ENCODE assay signal across 8 cellular contexts in genomic region chr3:128076783-128077624, GRCh38. TPM values are rescaled to one million over a fixed set of nuclear protein-coding genes. Genes with fewer than 3 reads are reported as not detected.
DNase-seq lines count a peak whose midpoint lies in the region; ATAC-seq lines count a peak whose summit lies in the region.

No MANE protein-coding gene starts in this region.

- H3K4me1 ChIP-seq in mononuclear cell (ENCODE audit: insufficient read depth, low read length) (peaks cover 34% of the 10 kb centered on the region), thymus (ENCODE audit: control insufficient read depth, insufficient read depth, low read length) (peaks cover 10% of the 10 kb centered on the region)

- H3K27me3 Mint-ChIP-seq in T-helper 1 cell treated with Interleukin-12 subunit alpha and Interleukin-12 subunit beta and Interleukin-4 antibody, amounts not matched to agents 30 μg/mL and 1 μg/mL, for 36 hours (ENCODE audit: low read depth), result no peaks in the 10 kb centered on the region
- no peaks in the 10 kb centered on the region for H3K27me3 Mint-ChIP-seq in effector memory CD8-positive, alpha-beta T cell
- H3K27me3 Mint-ChIP-seq in activated T-helper 2 cell treated with anti-CD3 and anti-CD28 coated beads, Interferon-gamma antibody, Interleukin-2, Interleukin-4, amounts not matched to agents 10 μg/mL and 5 μg/mL and 100 μg/mL, durations not matched to agents 14 hours and 24 hours and 36 hours (ENCODE audit: low read depth), result no peaks in the 10 kb centered on the region

- H3K4me1 Mint-ChIP-seq in T-helper 1 cell treated with Interleukin-12 subunit alpha and Interleukin-12 subunit beta and Interleukin-4 antibody, amounts not matched to agents 30 μg/mL and 1 μg/mL, for 36 hours (ENCODE audit: low read depth), result peaks cover 13% of the 10 kb centered on the region
- H3K4me1 Mint-ChIP-seq in effector memory CD8-positive, alpha-beta T cell (ENCODE audit: low read depth in 2 of 2), result peaks cover 0 to 10% of the 10 kb centered on the region in 2 donors
- peaks cover 13% of the 10 kb centered on the region for H3K4me1 Mint-ChIP-seq in activated T-helper 2 cell treated with anti-CD3 and anti-CD28 coated beads, Interferon-gamma antibody, Interleukin-2, Interleukin-4, amounts not matched to agents 10 μg/mL and 5 μg/mL and 100 μg/mL, durations not matched to agents 14 hours and 24 hours and 36 hours (ENCODE audit: low read depth)

- WGBS in thymus, result 3% methylated on average over 72 of the region's 72 CpGs

- H3K9me3 ChIP-seq in mononuclear cell (ENCODE audit: low read depth, low read length) (no peaks in the 10 kb centered on the region), thymus (ENCODE audit: control insufficient read depth) (peaks cover 3% of the 10 kb centered on the region)

- no peak overlapping the region for H3K27ac ChIP-seq in thymus (ENCODE audit: low read depth)

- no peak overlapping the region for H3K27ac Mint-ChIP-seq in T-helper 1 cell treated with Interleukin-12 subunit alpha and Interleukin-12 subunit beta and Interleukin-4 antibody, amounts not matched to agents 30 μg/mL and 1 μg/mL, for 36 hours
- H3K27ac Mint-ChIP-seq in effector memory CD8-positive, alpha-beta T cell, result no peak overlapping the region
- H3K27ac Mint-ChIP-seq in activated T-helper 2 cell treated with anti-CD3 and anti-CD28 coated beads, Interferon-gamma antibody, Interleukin-2, Interleukin-4, amounts not matched to agents 10 μg/mL and 5 μg/mL and 100 μg/mL, durations not matched to agents 14 hours and 24 hours and 36 hours, result no peak overlapping the region

- H3K36me3 ChIP-seq in thymus (ENCODE audit: control insufficient read depth, insufficient read depth), result peaks cover 47% of the 10 kb centered on the region

- H3K4me3 Mint-ChIP-seq in T-helper 1 cell treated with Interleukin-12 subunit alpha and Interleukin-12 subunit beta and Interleukin-4 antibody, amounts not matched to agents 30 μg/mL and 1 μg/mL, for 36 hours, result peak overlapping the region; percentile 17
- peak overlapping the region in 1 of 2 donors; percentile 77 for H3K4me3 Mint-ChIP-seq in effector memory CD8-positive, alpha-beta T cell
- no peak overlapping the region for H3K4me3 Mint-ChIP-seq in activated T-helper 2 cell treated with anti-CD3 and anti-CD28 coated beads, Interferon-gamma antibody, Interleukin-2, Interleukin-4, amounts not matched to agents 10 μg/mL and 5 μg/mL and 100 μg/mL, durations not matched to agents 14 hours and 24 hours and 36 hours (ENCODE audit: low read depth)

- peak overlapping the region; percentile 43 for H3K4me3 ChIP-seq in mononuclear cell (ENCODE audit: low read length)
- peak overlapping the region; percentile 50 for H3K4me3 ChIP-seq in thymus (ENCODE audit: low read length)

- peaks cover 15% of the 10 kb centered on the region for H3K36me3 Mint-ChIP-seq in T-helper 1 cell treated with Interleukin-12 subunit alpha and Interleukin-12 subunit beta and Interleukin-4 antibody, amounts not matched to agents 30 μg/mL and 1 μg/mL, for 36 hours (ENCODE audit: low read depth)
- peaks cover 29% of the 10 kb centered on the region for H3K36me3 Mint-ChIP-seq in effector memory CD8-positive, alpha-beta T cell (ENCODE audit: insufficient read depth)
- peaks cover 51% of the 10 kb centered on the region for H3K36me3 Mint-ChIP-seq in activated T-helper 2 cell treated with anti-CD3 and anti-CD28 coated beads, Interferon-gamma antibody, Interleukin-2, Interleukin-4, amounts not matched to agents 10 μg/mL and 5 μg/mL and 100 μg/mL, durations not matched to agents 14 hours and 24 hours and 36 hours (ENCODE audit: low read depth)

- no peaks in the 10 kb centered on the region for H3K9me3 Mint-ChIP-seq in T-helper 1 cell treated with Interleukin-12 subunit alpha and Interleukin-12 subunit beta and Interleukin-4 antibody, amounts not matched to agents 30 μg/mL and 1 μg/mL, for 36 hours
- no peaks in the 10 kb centered on the region for H3K9me3 Mint-ChIP-seq in effector memory CD8-positive, alpha-beta T cell
- no peaks in the 10 kb centered on the region for H3K9me3 Mint-ChIP-seq in activated T-helper 2 cell treated with anti-CD3 and anti-CD28 coated beads, Interferon-gamma antibody, Interleukin-2, Interleukin-4, amounts not matched to agents 10 μg/mL and 5 μg/mL and 100 μg/mL, durations not matched to agents 14 hours and 24 hours and 36 hours

- DNase-seq in GF-D8 (lab: John Stamatoyannopoulos, UW) (peak; percentile 66), AG08396 (ENCODE audit: low spot score) (no peak)
- DNase-seq in effector memory CD8-positive, alpha-beta T cell, result peak in 1 of 3 experiments; percentile 19
- no peak for DNase-seq in activated T-helper 2 cell treated with anti-CD3 and anti-CD28 coated beads, Interferon-gamma antibody, Interleukin-2, Interleukin-4, amounts not matched to agents 10 μg/mL and 5 μg/mL and 100 μg/mL, durations not matched to agents 14 hours and 24 hours and 36 hours (ENCODE audit: low spot score)

- peak; percentile 26 for ATAC-seq in effector memory CD8-positive, alpha-beta T cell (replicated peaks)
- ATAC-seq in GM19351 (IDR thresholded peaks at IDR 0.05; ENCODE audit: unreplicated experiment), result no peak

- intact Hi-C loops in activated T-helper 2 cell treated with anti-CD3 and anti-CD28 coated beads, Interferon-gamma antibody, Interleukin-2, Interleukin-4, amounts not matched to agents 10 μg/mL and 5 μg/mL and 100 μg/mL, durations not matched to agents 14 hours and 24 hours and 36 hours (cut with micrococcal nuclease), result loop anchor here (5.0 kb wide), 1 partner anchor 530 kb away; no protein-coding TSS in a partner anchor

- H3K27me3 ChIP-seq in mononuclear cell (ENCODE audit: insufficient read depth, low read length) (no peaks in the 10 kb centered on the region), thymus (ENCODE audit: control insufficient read depth, insufficient read depth) (peaks cover 18% of the 10 kb centered on the region)

RNA-seq across cellular contexts. Expression of gene SEC61A1, which starts 24.8 kb away (rescaled TPM):
- 68.8 TPM for total RNA-seq in mononuclear cell
- 79.7 TPM for polyA plus RNA-seq in thymus
- total RNA-seq in activated T-helper 2 cell treated with anti-CD3 and anti-CD28 coated beads, Interferon-gamma antibody, Interleukin-2, Interleukin-4, amounts not matched to agents 10 μg/mL and 5 μg/mL and 100 μg/mL, durations not matched to agents 14 hours and 24 hours and 36 hours, result 210 and 217 TPM in 2 replicates

RNA-seq across cellular contexts. Expression of gene RUVBL1, which starts 46.6 kb away (rescaled TPM):
- total RNA-seq in mononuclear cell, result 6.2 TPM
- polyA plus RNA-seq in thymus, result 25.9 TPM
- total RNA-seq in activated T-helper 2 cell treated with anti-CD3 and anti-CD28 coated beads, Interferon-gamma antibody, Interleukin-2, Interleukin-4, amounts not matched to agents 10 μg/mL and 5 μg/mL and 100 μg/mL, durations not matched to agents 14 hours and 24 hours and 36 hours, result 111 and 112 TPM in 2 replicates

Comparison
In these comparisons a context has a peak if more than half of its experiments do, and no peak if none do; other contexts are left out.
1. RNA of gene RUVBL1, which starts 46.6 kb away (total RNA-seq): 111 to 112 TPM in activated T-helper 2 cell treated with anti-CD3 and anti-CD28 coated beads, Interferon-gamma antibody, Interleukin-2, Interleukin-4, amounts not matched to agents 10 μg/mL and 5 μg/mL and 100 μg/mL, durations not matched to agents 14 hours and 24 hours and 36 hours; 6.2 TPM in mononuclear cell (single experiment); every median in the first group is over 10 times any median in the second.